1 cellular context compared by ENCODE assay signal in the genomic region with DNA sequence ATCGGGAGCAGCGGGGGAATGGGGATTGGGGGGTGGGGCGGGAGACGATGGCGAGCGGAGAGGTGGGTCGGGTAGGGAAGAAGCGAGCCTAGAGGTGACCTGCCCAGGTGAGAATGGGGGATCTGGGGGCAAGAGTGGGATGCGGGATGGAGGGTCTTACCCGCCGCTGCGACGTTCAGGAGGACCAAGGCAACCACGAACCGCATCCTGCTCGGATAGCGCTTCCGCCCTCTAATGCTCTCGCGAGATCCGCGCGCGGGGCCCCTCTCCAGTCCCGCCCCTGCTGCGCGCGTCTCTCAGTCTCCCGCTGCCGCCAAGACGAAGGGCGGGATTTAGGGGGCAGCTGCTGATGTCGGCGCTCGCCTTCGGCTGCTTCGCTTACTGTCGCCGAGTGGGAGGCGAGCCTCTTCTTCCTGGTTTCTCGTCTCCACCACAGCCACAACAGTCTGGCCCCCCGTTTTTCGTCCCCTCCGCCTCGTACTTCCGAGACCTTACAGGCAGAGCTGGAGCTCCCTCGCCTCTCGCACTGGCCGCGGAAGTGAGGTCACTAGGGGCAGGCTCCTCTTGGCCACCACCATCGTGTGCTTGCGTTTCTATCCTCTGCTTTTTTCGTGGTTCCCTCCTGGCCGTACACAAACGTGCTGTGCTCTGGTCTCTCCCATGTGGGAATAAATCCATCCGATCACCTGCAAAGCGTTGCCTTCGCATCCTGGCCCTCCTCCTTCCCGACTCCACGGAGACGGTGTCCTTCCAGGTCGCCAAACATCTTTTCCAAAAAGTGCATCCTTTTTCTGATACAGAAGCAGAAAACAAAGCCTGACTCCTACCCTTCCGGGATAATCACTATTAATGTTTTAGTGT.
TF ChIP-seq lines count a peak whose summit lies in the region.

A gene (minus strand): TSS at position 233 of the 861 bp plus-strand sequence. CDS start 27 bp downstream, at position 206.

TF ChIP-seq in K562, 482 proteins besides CTCF, POLR2A, EP300 and RAD21 (continued from another document and continues in another):
- no peak for TF ChIP-seq ZNF23 (CRISPR knock-in tag; IDR thresholded peaks at IDR 0.05)
- peak; percentile 40; the same call in 1 of the 2 replicates for TF ChIP-seq ZBTB17 (CRISPR knock-in tag; IDR thresholded peaks at IDR 0.05)
- no peak for TF ChIP-seq ZNF583 (CRISPR knock-in tag; IDR thresholded peaks at IDR 0.05)
- no peak for TF ChIP-seq SMAD1 (IDR thresholded peaks at IDR 0.05; ENCODE audit: low read depth, low read length, partially characterized antibody)
- TF ChIP-seq, protein P1, sequence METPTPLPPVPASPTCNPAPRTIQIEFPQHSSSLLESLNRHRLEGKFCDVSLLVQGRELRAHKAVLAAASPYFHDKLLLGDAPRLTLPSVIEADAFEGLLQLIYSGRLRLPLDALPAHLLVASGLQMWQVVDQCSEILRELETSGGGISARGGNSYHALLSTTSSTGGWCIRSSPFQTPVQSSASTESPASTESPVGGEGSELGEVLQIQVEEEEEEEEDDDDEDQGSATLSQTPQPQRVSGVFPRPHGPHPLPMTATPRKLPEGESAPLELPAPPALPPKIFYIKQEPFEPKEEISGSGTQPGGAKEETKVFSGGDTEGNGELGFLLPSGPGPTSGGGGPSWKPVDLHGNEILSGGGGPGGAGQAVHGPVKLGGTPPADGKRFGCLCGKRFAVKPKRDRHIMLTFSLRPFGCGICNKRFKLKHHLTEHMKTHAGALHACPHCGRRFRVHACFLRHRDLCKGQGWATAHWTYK (CRISPR knock-in tag; IDR thresholded peaks at IDR 0.05), result peak; percentile 63; the same call in 1 of the 2 replicates
- no peak for TF ChIP-seq TCF3 (CRISPR knock-in tag; IDR thresholded peaks at IDR 0.05)
- TF ChIP-seq, protein P2, sequence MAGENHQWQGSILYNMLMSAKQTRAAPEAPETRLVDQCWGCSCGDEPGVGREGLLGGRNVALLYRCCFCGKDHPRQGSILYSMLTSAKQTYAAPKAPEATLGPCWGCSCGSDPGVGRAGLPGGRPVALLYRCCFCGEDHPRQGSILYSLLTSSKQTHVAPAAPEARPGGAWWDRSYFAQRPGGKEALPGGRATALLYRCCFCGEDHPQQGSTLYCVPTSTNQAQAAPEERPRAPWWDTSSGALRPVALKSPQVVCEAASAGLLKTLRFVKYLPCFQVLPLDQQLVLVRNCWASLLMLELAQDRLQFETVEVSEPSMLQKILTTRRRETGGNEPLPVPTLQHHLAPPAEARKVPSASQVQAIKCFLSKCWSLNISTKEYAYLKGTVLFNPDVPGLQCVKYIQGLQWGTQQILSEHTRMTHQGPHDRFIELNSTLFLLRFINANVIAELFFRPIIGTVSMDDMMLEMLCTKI (IDR thresholded peaks at IDR 0.05; ENCODE audit: partially characterized antibody), result no peak
- TF ChIP-seq CXXC5 (CRISPR knock-in tag; IDR thresholded peaks at IDR 0.05), result peak; percentile 86
- no peak for TF ChIP-seq TEAD2 (tag; IDR thresholded peaks at IDR 0.05)
- TF ChIP-seq RBM14 (IDR thresholded peaks at IDR 0.05; ENCODE audit: borderline replicate concordance, insufficient read depth, low read depth, low read length), result no peak
- TF ChIP-seq, protein P3, sequence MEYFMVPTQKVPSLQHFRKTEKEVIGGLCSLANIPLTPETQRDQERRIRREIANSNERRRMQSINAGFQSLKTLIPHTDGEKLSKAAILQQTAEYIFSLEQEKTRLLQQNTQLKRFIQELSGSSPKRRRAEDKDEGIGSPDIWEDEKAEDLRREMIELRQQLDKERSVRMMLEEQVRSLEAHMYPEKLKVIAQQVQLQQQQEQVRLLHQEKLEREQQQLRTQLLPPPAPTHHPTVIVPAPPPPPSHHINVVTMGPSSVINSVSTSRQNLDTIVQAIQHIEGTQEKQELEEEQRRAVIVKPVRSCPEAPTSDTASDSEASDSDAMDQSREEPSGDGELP (CRISPR knock-in tag; IDR thresholded peaks at IDR 0.05; ENCODE audit: borderline replicate concordance), result peak; percentile 87
- TF ChIP-seq TAF7 (tag; IDR thresholded peaks at IDR 0.05), result peak; percentile 83; the same call in 1 of the 2 replicates
- TF ChIP-seq EWSR1 (IDR thresholded peaks at IDR 0.05; ENCODE audit: borderline replicate concordance, low read depth, partially characterized antibody), result no peak
- TF ChIP-seq ZKSCAN3 (CRISPR knock-in tag; IDR thresholded peaks at IDR 0.05), result no peak
- TF ChIP-seq NCOA1 (IDR thresholded peaks at IDR 0.05; ENCODE audit: low read depth), result no peak
- TF ChIP-seq BRD4 (IDR thresholded peaks at IDR 0.05), result no peak
- TF ChIP-seq CHD2 (IDR thresholded peaks at IDR 0.05; ENCODE audit: low read depth, low read length), result peak; percentile 99
- TF ChIP-seq ZKSCAN8 (CRISPR knock-in tag; IDR thresholded peaks at IDR 0.05), result no peak
- TF ChIP-seq, protein P4, sequence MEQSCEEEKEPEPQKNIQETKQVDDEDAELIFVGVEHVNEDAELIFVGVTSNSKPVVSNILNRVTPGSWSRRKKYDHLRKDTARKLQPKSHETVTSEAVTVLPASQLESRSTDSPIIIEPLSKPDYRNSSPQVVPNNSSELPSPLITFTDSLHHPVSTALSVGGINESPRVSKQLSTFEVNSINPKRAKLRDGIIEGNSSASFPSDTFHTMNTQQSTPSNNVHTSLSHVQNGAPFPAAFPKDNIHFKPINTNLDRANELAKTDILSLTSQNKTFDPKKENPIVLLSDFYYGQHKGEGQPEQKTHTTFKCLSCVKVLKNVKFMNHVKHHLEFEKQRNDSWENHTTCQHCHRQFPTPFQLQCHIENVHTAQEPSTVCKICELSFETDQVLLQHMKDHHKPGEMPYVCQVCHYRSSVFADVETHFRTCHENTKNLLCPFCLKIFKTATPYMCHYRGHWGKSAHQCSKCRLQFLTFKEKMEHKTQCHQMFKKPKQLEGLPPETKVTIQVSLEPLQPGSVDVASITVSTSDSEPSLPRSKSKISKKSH (CRISPR knock-in tag; IDR thresholded peaks at IDR 0.05), result no peak
- 0 out of 2 replicates have a peak, but pooled peaks have one; percentile 10 for TF ChIP-seq LEF1 (IDR thresholded peaks at IDR 0.05)
- no peak for TF ChIP-seq ZFPM2 (CRISPR knock-in tag; IDR thresholded peaks at IDR 0.05)
- TF ChIP-seq, protein P5, sequence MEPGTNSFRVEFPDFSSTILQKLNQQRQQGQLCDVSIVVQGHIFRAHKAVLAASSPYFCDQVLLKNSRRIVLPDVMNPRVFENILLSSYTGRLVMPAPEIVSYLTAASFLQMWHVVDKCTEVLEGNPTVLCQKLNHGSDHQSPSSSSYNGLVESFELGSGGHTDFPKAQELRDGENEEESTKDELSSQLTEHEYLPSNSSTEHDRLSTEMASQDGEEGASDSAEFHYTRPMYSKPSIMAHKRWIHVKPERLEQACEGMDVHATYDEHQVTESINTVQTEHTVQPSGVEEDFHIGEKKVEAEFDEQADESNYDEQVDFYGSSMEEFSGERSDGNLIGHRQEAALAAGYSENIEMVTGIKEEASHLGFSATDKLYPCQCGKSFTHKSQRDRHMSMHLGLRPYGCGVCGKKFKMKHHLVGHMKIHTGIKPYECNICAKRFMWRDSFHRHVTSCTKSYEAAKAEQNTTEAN (CRISPR knock-in tag; IDR thresholded peaks at IDR 0.05), result no peak
- no peak for TF ChIP-seq MTA2 (IDR thresholded peaks at IDR 0.05; ENCODE audit: low read depth)
- TF ChIP-seq POLR2AphosphoS2 (IDR thresholded peaks at IDR 0.05; ENCODE audit: low read length), result peak; percentile 91; the same call in 1 of the 2 replicates
- TF ChIP-seq ARNT (IDR thresholded peaks at IDR 0.05), result no peak
- TF ChIP-seq HNRNPUL1 (IDR thresholded peaks at IDR 0.05; ENCODE audit: low read length), result no peak
- peak; percentile 69 for TF ChIP-seq CCNT2 (IDR thresholded peaks at IDR 0.05; ENCODE audit: borderline replicate concordance, extremely low read depth, insufficient read length, low read depth, low read length)
- no peak for TF ChIP-seq SREBF1 (IDR thresholded peaks at IDR 0.05; ENCODE audit: borderline replicate concordance, low read depth, low read length)
- TF ChIP-seq ELF2 (CRISPR knock-in tag; IDR thresholded peaks at IDR 0.05), result peak; percentile 91
- TF ChIP-seq YY1 (IDR thresholded peaks at IDR 0.05; ENCODE audit: borderline replicate concordance in 1 of 3, control insufficient read depth in 1 of 3, extremely low read depth in 1 of 3, insufficient read depth in 3 of 3, insufficient read length in 1 of 3, insufficient replicate concordance in 2 of 3, low read depth in 1 of 3, low read length in 2 of 3), result peak in 2 of 3 experiments; percentile 72 to 84
- TF ChIP-seq MYBL2 (IDR thresholded peaks at IDR 0.05; ENCODE audit: low read depth), result no peak
- no peak for TF ChIP-seq MYBL2 (CRISPR knock-in tag; IDR thresholded peaks at IDR 0.05; ENCODE audit: borderline replicate concordance)
- peak; percentile 76 for TF ChIP-seq FIP1L1 (IDR thresholded peaks at IDR 0.05; ENCODE audit: low read depth, low read length, poor library complexity, severe bottlenecking)
- TF ChIP-seq, protein P6, sequence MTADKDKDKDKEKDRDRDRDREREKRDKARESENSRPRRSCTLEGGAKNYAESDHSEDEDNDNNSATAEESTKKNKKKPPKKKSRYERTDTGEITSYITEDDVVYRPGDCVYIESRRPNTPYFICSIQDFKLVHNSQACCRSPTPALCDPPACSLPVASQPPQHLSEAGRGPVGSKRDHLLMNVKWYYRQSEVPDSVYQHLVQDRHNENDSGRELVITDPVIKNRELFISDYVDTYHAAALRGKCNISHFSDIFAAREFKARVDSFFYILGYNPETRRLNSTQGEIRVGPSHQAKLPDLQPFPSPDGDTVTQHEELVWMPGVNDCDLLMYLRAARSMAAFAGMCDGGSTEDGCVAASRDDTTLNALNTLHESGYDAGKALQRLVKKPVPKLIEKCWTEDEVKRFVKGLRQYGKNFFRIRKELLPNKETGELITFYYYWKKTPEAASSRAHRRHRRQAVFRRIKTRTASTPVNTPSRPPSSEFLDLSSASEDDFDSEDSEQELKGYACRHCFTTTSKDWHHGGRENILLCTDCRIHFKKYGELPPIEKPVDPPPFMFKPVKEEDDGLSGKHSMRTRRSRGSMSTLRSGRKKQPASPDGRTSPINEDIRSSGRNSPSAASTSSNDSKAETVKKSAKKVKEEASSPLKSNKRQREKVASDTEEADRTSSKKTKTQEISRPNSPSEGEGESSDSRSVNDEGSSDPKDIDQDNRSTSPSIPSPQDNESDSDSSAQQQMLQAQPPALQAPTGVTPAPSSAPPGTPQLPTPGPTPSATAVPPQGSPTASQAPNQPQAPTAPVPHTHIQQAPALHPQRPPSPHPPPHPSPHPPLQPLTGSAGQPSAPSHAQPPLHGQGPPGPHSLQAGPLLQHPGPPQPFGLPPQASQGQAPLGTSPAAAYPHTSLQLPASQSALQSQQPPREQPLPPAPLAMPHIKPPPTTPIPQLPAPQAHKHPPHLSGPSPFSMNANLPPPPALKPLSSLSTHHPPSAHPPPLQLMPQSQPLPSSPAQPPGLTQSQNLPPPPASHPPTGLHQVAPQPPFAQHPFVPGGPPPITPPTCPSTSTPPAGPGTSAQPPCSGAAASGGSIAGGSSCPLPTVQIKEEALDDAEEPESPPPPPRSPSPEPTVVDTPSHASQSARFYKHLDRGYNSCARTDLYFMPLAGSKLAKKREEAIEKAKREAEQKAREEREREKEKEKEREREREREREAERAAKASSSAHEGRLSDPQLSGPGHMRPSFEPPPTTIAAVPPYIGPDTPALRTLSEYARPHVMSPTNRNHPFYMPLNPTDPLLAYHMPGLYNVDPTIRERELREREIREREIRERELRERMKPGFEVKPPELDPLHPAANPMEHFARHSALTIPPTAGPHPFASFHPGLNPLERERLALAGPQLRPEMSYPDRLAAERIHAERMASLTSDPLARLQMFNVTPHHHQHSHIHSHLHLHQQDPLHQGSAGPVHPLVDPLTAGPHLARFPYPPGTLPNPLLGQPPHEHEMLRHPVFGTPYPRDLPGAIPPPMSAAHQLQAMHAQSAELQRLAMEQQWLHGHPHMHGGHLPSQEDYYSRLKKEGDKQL (CRISPR knock-in tag; IDR thresholded peaks at IDR 0.05; ENCODE audit: borderline replicate concordance), result no peak
- TF ChIP-seq, protein P7, sequence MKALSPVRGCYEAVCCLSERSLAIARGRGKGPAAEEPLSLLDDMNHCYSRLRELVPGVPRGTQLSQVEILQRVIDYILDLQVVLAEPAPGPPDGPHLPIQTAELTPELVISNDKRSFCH (CRISPR knock-in tag; IDR thresholded peaks at IDR 0.05), result no peak
- TF ChIP-seq, protein P7 (tag; IDR thresholded peaks at IDR 0.05), result no peak
- no peak for TF ChIP-seq ASH1L (IDR thresholded peaks at IDR 0.05; ENCODE audit: borderline replicate concordance, low read depth, partially characterized antibody)
